10 cellular contexts compared by ENCODE assay signal in genomic region chr15:90192961-90193786, GRCh38. TPM values are rescaled to one million over a fixed set of nuclear protein-coding genes. Genes with fewer than 3 reads are reported as not detected.
DNase-seq lines count a peak whose midpoint lies in the region; ATAC-seq and TF ChIP-seq lines count a peak whose summit lies in the region.
"Had no signal": no experiment of that assay in that cellular context is flagged by ENCODE, and none has a peak within 500 bp of the region (broad histone marks: within the 10 kb centered on the region; RNA-seq: fewer than 3 reads in every experiment).

No MANE protein-coding gene starts in this region.

- H3K27me3 Mint-ChIP-seq in natural killer cell (ENCODE audit: low read depth in 2 of 2) (no peaks in the 10 kb centered on the region), MCF 10A (ENCODE audit: insufficient read depth, unreplicated experiment) (no peaks in the 10 kb centered on the region)
- H3K27me3 Mint-ChIP-seq in natural killer cell treated with Interleukin-12 subunit alpha and Interleukin-12 subunit beta and Interleukin-15 and Interleukin-18, amount 100 ng/mL, for 72 hours: no peaks in the 10 kb centered on the region

- H3K36me3 Mint-ChIP-seq in natural killer cell: no peaks in the 10 kb centered on the region
- H3K36me3 Mint-ChIP-seq in natural killer cell treated with Interleukin-12 subunit alpha and Interleukin-12 subunit beta and Interleukin-15 and Interleukin-18, amount 100 ng/mL, for 72 hours: no peaks in the 10 kb centered on the region
- peaks cover 51% of the 10 kb centered on the region for H3K36me3 Mint-ChIP-seq in MCF 10A (ENCODE audit: insufficient read depth, unreplicated experiment)

- H3K4me1 Mint-ChIP-seq in natural killer cell (peaks cover 17 to 26% of the 10 kb centered on the region in 2 donors), MCF 10A (ENCODE audit: insufficient read depth, unreplicated experiment) (peaks cover 26% of the 10 kb centered on the region)
- peaks cover 17 to 18% of the 10 kb centered on the region in 2 donors for H3K4me1 Mint-ChIP-seq in natural killer cell treated with Interleukin-12 subunit alpha and Interleukin-12 subunit beta and Interleukin-15 and Interleukin-18, amount 100 ng/mL, for 72 hours (ENCODE audit: low read depth in 2 of 2)

- H3K9ac ChIP-seq in mucosa of rectum (ENCODE audit: low read depth in 1 of 2, low read length in 2 of 2): peak overlapping the region; percentile 38 to 69

- TF ChIP-seq CTCF in natural killer cell (IDR thresholded peaks at IDR 0.05) (no peak), MCF 10A (IDR thresholded peaks at IDR 0.05; ENCODE audit: unreplicated experiment) (no peak)

- H3K4me3 ChIP-seq in mucosa of rectum (ENCODE audit: low read length in 2 of 2): peak overlapping the region in 1 of 2 donors; percentile 17

- POLR2A ChIA-PET in MCF 10A (lab: Yijun Ruan, JAX): interaction anchor here (1.6 to 5.7 kb wide), 6 partner anchors 8 to 73 kb away, joined by 5 to 99 read pairs (median 60); partner anchors contain the start of genes CIB1, GDPGP1, NGRN and SEMA4B

- H3K9me3 ChIP-seq in mucosa of rectum (ENCODE audit: control insufficient read depth in 2 of 2, low read length in 2 of 2): no peaks in the 10 kb centered on the region

- intact Hi-C loops in natural killer cell (cut with micrococcal nuclease): no loop called here
- intact Hi-C loops in MCF 10A (cut with micrococcal nuclease): no loop called here

- BruUV-seq in MCF 10A (replicated peaks; lab: Mats Ljungman, UMichigan): no TSS peak

- ATAC-seq in natural killer cell (peak in 2 of 3 donors; percentile 25 to 46), GM21447 (IDR thresholded peaks at IDR 0.05; ENCODE audit: unreplicated experiment) (no peak), HG03196 (IDR thresholded peaks at IDR 0.05; ENCODE audit: unreplicated experiment) (no peak)
- ATAC-seq in natural killer cell treated with Interleukin-12 subunit alpha and Interleukin-12 subunit beta and Interleukin-15 and Interleukin-18, amount 100 ng/mL, for 72 hours: no peak

- H3K27ac ChIP-seq in mucosa of rectum (ENCODE audit: low read depth in 2 of 2, low read length in 2 of 2): peak overlapping the region; percentile 91 to 93

- H3K9me3 Mint-ChIP-seq in natural killer cell (no peaks in the 10 kb centered on the region), MCF 10A (ENCODE audit: unreplicated experiment) (no peaks in the 10 kb centered on the region)
- no peaks in the 10 kb centered on the region for H3K9me3 Mint-ChIP-seq in natural killer cell treated with Interleukin-12 subunit alpha and Interleukin-12 subunit beta and Interleukin-15 and Interleukin-18, amount 100 ng/mL, for 72 hours

- no peaks in the 10 kb centered on the region for H3K27me3 ChIP-seq in mucosa of rectum (ENCODE audit: control insufficient read depth in 2 of 2, insufficient read depth in 2 of 2, low read length in 2 of 2)

- no peaks in the 10 kb centered on the region for H3K36me3 ChIP-seq in mucosa of rectum (ENCODE audit: control insufficient read depth in 2 of 2, insufficient read depth in 2 of 2, low read length in 2 of 2)

- CTCF ChIA-PET in MCF 10A (lab: Yijun Ruan, JAX): interaction anchor here (0.7 to 5.3 kb wide), 5 partner anchors 21 to 122 kb away, joined by 3 to 43 read pairs (median 5); no protein-coding TSS in a partner anchor

- peak overlapping the region; percentile 1 for H3K4me3 Mint-ChIP-seq in natural killer cell
- H3K4me3 Mint-ChIP-seq in natural killer cell treated with Interleukin-12 subunit alpha and Interleukin-12 subunit beta and Interleukin-15 and Interleukin-18, amount 100 ng/mL, for 72 hours: no peak overlapping the region
- H3K4me3 Mint-ChIP-seq in MCF 10A (ENCODE audit: unreplicated experiment): peak overlapping the region; percentile 58

- no peak overlapping the region for H3K27ac Mint-ChIP-seq in natural killer cell
- H3K27ac Mint-ChIP-seq in natural killer cell treated with Interleukin-12 subunit alpha and Interleukin-12 subunit beta and Interleukin-15 and Interleukin-18, amount 100 ng/mL, for 72 hours: peak overlapping the region in 1 of 2 donors; percentile 33
- no peak overlapping the region for H3K27ac Mint-ChIP-seq in MCF 10A (ENCODE audit: low read depth, unreplicated experiment)

- DNase-seq in natural killer cell (no peak), MCF 10A (ENCODE audit: unreplicated experiment) (no peak), EL (no peak), DMS153 treated with DMSO at 0.1 percent for 48 hours (lab: John Stamatoyannopoulos, UW; ENCODE audit: unreplicated experiment) (no peak)
- DNase-seq in natural killer cell treated with Interleukin-12 subunit alpha and Interleukin-12 subunit beta and Interleukin-15 and Interleukin-18, amount 100 ng/mL, for 72 hours (ENCODE audit: low spot score): no peak
- DNase-seq: activated CD8-positive, alpha-beta memory T cell treated with anti-CD3 and anti-CD28 coated beads for 24 hours; NCI-H146 had no signal

- H3K4me1 ChIP-seq in mucosa of rectum (ENCODE audit: control insufficient read depth in 2 of 2, insufficient read depth in 2 of 2, low read length in 2 of 2): peaks cover 38 to 41% of the 10 kb centered on the region in 2 donors

RNA-seq across cellular contexts. Expression of gene SEMA4B, which starts 8.0 kb away (rescaled TPM):
- total RNA-seq in natural killer cell (10 to 100 TPM; 13.1 to 28.1 (median 25.0) TPM), MCF 10A (2022) (38.6 and 46.4 TPM in 2 replicates)
- total RNA-seq in natural killer cell treated with Interleukin-12 subunit alpha and Interleukin-12 subunit beta and Interleukin-15 and Interleukin-18, amount 100 ng/mL, for 72 hours: 1 to 10 TPM; 9.2 to 9.7 TPM

RNA-seq across cellular contexts. Expression of gene CIB1, which starts 40.6 kb away (rescaled TPM):
- total RNA-seq in natural killer cell (100 to 1,000 TPM; 136 to 209 (median 154) TPM), MCF 10A (2022) (45.6 and 50.5 TPM in 2 replicates)
- total RNA-seq in natural killer cell treated with Interleukin-12 subunit alpha and Interleukin-12 subunit beta and Interleukin-15 and Interleukin-18, amount 100 ng/mL, for 72 hours: 100 to 1,000 TPM in 1 of 2 donors, 10 to 100 TPM in 1; 86.1 to 119 TPM

RNA-seq across cellular contexts. Expression of gene GDPGP1, which starts 40.8 kb away (rescaled TPM):
- total RNA-seq in natural killer cell: 10 to 100 TPM in 1 of 3 donors, 1 to 10 TPM in 2; 7.8 to 11.1 (median 9.5) TPM
- 10 to 100 TPM in 1 of 2 donors, 1 to 10 TPM in 1; 9.6 to 10.0 TPM for total RNA-seq in natural killer cell treated with Interleukin-12 subunit alpha and Interleukin-12 subunit beta and Interleukin-15 and Interleukin-18, amount 100 ng/mL, for 72 hours
- total RNA-seq in MCF 10A (2022): 3.4 and 6.6 TPM in 2 replicates

RNA-seq across cellular contexts. Expression of gene TTLL13, which starts 56.2 kb away (rescaled TPM):
- total RNA-seq in natural killer cell: 1 to 10 TPM in 2 of 3 donors, under 1 TPM in 1; 0.18 to 2.2 (median 1.2) TPM
- under 1 TPM in 1 of 2 donors, not detected in 1; 0.36 TPM for total RNA-seq in natural killer cell treated with Interleukin-12 subunit alpha and Interleukin-12 subunit beta and Interleukin-15 and Interleukin-18, amount 100 ng/mL, for 72 hours
- 0.47 TPM in 1 of 2 replicates, not detected in the other for total RNA-seq in MCF 10A (2022)

Comparison
In these comparisons a context has a peak if more than half of its experiments do, and no peak if none do; other contexts are left out.
1. ATAC-seq: peak in natural killer cell (2 of 3); none in natural killer cell treated with Interleukin-12 subunit alpha and Interleukin-12 subunit beta and Interleukin-15 and Interleukin-18, amount 100 ng/mL, for 72 hours (0 of 2), GM21447 (single experiment) and HG03196 (single experiment).